ENCODE assay signal across 1 cellular context in the genomic region with DNA sequence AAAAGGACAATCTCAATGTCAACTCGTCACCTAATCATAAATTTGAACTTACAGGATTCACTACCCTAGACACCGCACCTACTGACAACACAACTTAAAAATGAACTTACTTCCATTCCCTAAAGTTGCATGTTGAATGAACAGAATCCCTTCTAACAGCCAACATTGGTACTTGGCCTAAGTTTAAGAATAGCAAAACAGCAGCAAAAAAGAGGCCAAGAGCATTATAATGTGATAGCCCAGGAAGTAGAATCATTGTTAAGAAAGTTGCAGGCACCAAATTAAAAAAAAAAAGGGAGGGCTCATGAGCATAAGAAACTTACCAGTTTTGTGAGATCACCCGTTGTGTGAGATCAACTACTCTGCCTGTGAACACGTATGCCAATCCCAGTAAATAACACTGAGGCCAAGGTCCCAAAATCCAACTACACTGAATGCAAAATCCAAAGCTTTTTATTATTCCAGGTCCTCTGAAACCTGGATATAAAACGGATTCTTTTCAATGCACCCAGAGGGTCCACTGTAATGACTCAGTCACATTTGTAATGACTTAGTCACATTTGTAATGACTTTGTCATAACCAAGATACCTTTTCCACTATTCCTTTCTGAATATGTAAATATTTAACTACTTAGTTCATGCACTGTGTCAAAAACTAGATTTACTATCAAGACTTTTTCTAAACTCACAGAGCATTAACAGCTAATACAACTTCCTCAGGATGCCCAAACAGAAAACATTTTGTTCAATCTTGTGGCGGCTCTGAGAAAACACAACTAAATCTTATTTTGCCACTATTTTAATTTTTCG.
TF ChIP-seq lines count a peak whose summit lies in the region.

No MANE protein-coding gene starts in this region.

TF ChIP-seq in SK-N-SH treated with all-trans-retinoic acid at 6 μM for 48 hours, 23 proteins besides CTCF, POLR2A, EP300 and RAD21 (continued from another document):
- TF ChIP-seq, protein P1, sequence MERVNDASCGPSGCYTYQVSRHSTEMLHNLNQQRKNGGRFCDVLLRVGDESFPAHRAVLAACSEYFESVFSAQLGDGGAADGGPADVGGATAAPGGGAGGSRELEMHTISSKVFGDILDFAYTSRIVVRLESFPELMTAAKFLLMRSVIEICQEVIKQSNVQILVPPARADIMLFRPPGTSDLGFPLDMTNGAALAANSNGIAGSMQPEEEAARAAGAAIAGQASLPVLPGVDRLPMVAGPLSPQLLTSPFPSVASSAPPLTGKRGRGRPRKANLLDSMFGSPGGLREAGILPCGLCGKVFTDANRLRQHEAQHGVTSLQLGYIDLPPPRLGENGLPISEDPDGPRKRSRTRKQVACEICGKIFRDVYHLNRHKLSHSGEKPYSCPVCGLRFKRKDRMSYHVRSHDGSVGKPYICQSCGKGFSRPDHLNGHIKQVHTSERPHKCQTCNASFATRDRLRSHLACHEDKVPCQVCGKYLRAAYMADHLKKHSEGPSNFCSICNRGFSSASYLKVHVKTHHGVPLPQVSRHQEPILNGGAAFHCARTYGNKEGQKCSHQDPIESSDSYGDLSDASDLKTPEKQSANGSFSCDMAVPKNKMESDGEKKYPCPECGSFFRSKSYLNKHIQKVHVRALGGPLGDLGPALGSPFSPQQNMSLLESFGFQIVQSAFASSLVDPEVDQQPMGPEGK (CRISPR knock-in tag; IDR thresholded peaks at IDR 0.05; ENCODE audit: borderline replicate concordance) = peak; percentile 22
- TF ChIP-seq PPARA (CRISPR knock-in tag; IDR thresholded peaks at IDR 0.05; ENCODE audit: borderline replicate concordance) (0 out of 2 replicates have a peak, but pooled peaks have one; percentile 42), TOX (CRISPR knock-in tag; IDR thresholded peaks at IDR 0.05; ENCODE audit: borderline replicate concordance) (peak; percentile 6; the same call in 1 of the 2 replicates), GLIS3 (CRISPR knock-in tag; IDR thresholded peaks at IDR 0.05) (peak; percentile 77), ZNF565 (CRISPR knock-in tag; conservative IDR thresholded peaks at IDR 0.05; ENCODE audit: low read depth) (no peak), ZNF70 (CRISPR knock-in tag; IDR thresholded peaks at IDR 0.05) (peak; percentile 29; the same call in 1 of the 2 replicates), ZNF8 (CRISPR knock-in tag; IDR thresholded peaks at IDR 0.05) (no peak; the same call in 1 of the 2 replicates), ESRRG (CRISPR knock-in tag; IDR thresholded peaks at IDR 0.05) (peak; percentile 70)
- TF ChIP-seq, protein P2, sequence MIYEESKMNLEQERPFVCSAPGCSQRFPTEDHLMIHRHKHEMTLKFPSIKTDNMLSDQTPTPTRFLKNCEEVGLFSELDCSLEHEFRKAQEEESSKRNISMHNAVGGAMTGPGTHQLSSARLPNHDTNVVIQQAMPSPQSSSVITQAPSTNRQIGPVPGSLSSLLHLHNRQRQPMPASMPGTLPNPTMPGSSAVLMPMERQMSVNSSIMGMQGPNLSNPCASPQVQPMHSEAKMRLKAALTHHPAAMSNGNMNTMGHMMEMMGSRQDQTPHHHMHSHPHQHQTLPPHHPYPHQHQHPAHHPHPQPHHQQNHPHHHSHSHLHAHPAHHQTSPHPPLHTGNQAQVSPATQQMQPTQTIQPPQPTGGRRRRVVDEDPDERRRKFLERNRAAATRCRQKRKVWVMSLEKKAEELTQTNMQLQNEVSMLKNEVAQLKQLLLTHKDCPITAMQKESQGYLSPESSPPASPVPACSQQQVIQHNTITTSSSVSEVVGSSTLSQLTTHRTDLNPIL (CRISPR knock-in tag; IDR thresholded peaks at IDR 0.05; ENCODE audit: low read depth) = no peak
